Comparison of ENCODE assay signal across 10 cellular contexts in the genomic region with DNA sequence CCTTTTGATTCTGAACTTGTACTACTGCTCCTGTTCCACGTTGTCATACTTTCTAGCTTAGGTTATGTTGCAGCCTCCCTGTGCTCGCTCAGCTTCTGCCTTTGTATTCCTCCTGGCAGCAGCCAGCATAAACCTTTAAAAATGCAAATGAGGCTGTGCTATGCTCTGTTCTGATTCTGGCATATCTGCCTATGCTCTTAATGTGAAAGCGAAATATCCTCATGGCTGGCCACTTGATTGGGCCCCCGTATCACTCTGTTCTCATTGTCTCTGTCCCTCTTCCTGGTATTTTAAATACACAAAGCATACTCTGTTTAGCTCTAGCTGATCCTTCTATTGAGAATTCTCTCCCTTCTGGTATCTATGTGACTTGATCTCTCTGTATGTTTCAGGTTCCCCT.
DNase-seq lines count a peak whose midpoint lies in the region; ATAC-seq and TF ChIP-seq lines count a peak whose summit lies in the region.
"Had no signal": no experiment of that assay in that cellular context is flagged by ENCODE, and none has a peak within 500 bp of the region (broad histone marks: within the 10 kb centered on the region; RNA-seq: fewer than 3 reads in every experiment).

No MANE protein-coding gene starts in this region.

- no peaks in the 10 kb centered on the region for H3K27me3 Mint-ChIP-seq in activated CD8-positive, alpha-beta T cell treated with anti-CD3 and anti-CD28 coated beads, Interleukin-2, amount 10 ng/mL, durations not matched to agents 7 days and 5 days (ENCODE audit: low read depth)
- peaks cover under 1% of the 10 kb centered on the region for H3K27me3 Mint-ChIP-seq in nephron (ENCODE audit: low read depth)

- peaks cover 8% of the 10 kb centered on the region for H3K4me1 ChIP-seq in HAP-1

- in situ Hi-C loops in HAP-1 (cut with MboI; ENCODE audit: low sequenced_read_pairs): loop anchor here (10.0 kb wide), 1 partner anchor 1170 kb away; no protein-coding TSS in a partner anchor

- CTCF ChIA-PET in activated CD8-positive, alpha-beta T cell treated with anti-CD3 and anti-CD28 coated beads, Interleukin-2, amount 10 ng/mL, durations not matched to agents 7 days and 5 days (lab: Charles Lee): no interaction called here

- DNase-seq in HAP-1 (ENCODE audit: low spot score in 2 of 2): peak; percentile 70 to 89
- DNase-seq in activated CD8-positive, alpha-beta T cell treated with anti-CD3 and anti-CD28 coated beads, Interleukin-2, amount 10 ng/mL, durations not matched to agents 7 days and 5 days: no peak
- no peak for DNase-seq in activated effector memory CD4-positive, alpha-beta T cell treated with Interleukin-2 at 50 U/mL for 16 hours
- DNase-seq: activated gamma-delta T cell, sigmoid colon had no signal

- H3K9me3 Mint-ChIP-seq in activated CD8-positive, alpha-beta T cell treated with anti-CD3 and anti-CD28 coated beads, Interleukin-2, amount 10 ng/mL, durations not matched to agents 7 days and 5 days (ENCODE audit: insufficient read depth): no peaks in the 10 kb centered on the region
- H3K9me3 Mint-ChIP-seq in nephron: no peaks in the 10 kb centered on the region

- H3K4me1 Mint-ChIP-seq in activated CD8-positive, alpha-beta T cell treated with anti-CD3 and anti-CD28 coated beads, Interleukin-2, amount 10 ng/mL, durations not matched to agents 7 days and 5 days (ENCODE audit: low read depth): peaks cover 71% of the 10 kb centered on the region
- H3K4me1 Mint-ChIP-seq in nephron: peaks cover 58% of the 10 kb centered on the region

- ATAC-seq in GM18868 (IDR thresholded peaks at IDR 0.05; ENCODE audit: unreplicated experiment) (peak; percentile 40), HG02840 (IDR thresholded peaks at IDR 0.05; ENCODE audit: low FRiP score, unreplicated experiment) (no peak), GM21447 (IDR thresholded peaks at IDR 0.05; ENCODE audit: unreplicated experiment) (no peak)
- ATAC-seq in activated CD8-positive, alpha-beta T cell treated with anti-CD3 and anti-CD28 coated beads, Interleukin-2, amount 10 ng/mL, durations not matched to agents 7 days and 5 days: no peak

- no peak for TF ChIP-seq CTCF in nephron (IDR thresholded peaks at IDR 0.05; ENCODE audit: unreplicated experiment in 3 of 3)

- H3K9me3 ChIP-seq in HAP-1: no peaks in the 10 kb centered on the region
- H3K9me3 ChIP-seq: sigmoid colon had no signal

- POLR2A ChIA-PET in activated CD8-positive, alpha-beta T cell treated with anti-CD3 and anti-CD28 coated beads, Interleukin-2, amount 10 ng/mL, durations not matched to agents 7 days and 5 days (lab: Charles Lee): interaction anchor here (0.6 kb wide), 1 partner anchor 44 kb away, joined by 3 read pairs; no protein-coding TSS in a partner anchor

- no peaks in the 10 kb centered on the region for H3K36me3 ChIP-seq in HAP-1 (replicated peaks)
- H3K36me3 ChIP-seq: sigmoid colon had no signal

- H3K4me3 ChIP-seq in HAP-1: no peak overlapping the region
- H3K4me3 ChIP-seq: lung, sigmoid colon had no signal

- no peaks in the 10 kb centered on the region for H3K27me3 ChIP-seq in HAP-1 (ENCODE audit: low read depth)
- H3K27me3 ChIP-seq: sigmoid colon had no signal

- peak overlapping the region; percentile 51 for H3K27ac Mint-ChIP-seq in activated CD8-positive, alpha-beta T cell treated with anti-CD3 and anti-CD28 coated beads, Interleukin-2, amount 10 ng/mL, durations not matched to agents 7 days and 5 days
- H3K27ac Mint-ChIP-seq in nephron: peak overlapping the region in 2 of 3 experiments; percentile 23 to 56

- H3K36me3 Mint-ChIP-seq in activated CD8-positive, alpha-beta T cell treated with anti-CD3 and anti-CD28 coated beads, Interleukin-2, amount 10 ng/mL, durations not matched to agents 7 days and 5 days (ENCODE audit: low read depth): peaks cover 11% of the 10 kb centered on the region
- no peaks in the 10 kb centered on the region for H3K36me3 Mint-ChIP-seq in nephron (ENCODE audit: low read depth)

- no peak overlapping the region for H3K4me3 Mint-ChIP-seq in activated CD8-positive, alpha-beta T cell treated with anti-CD3 and anti-CD28 coated beads, Interleukin-2, amount 10 ng/mL, durations not matched to agents 7 days and 5 days
- no peak overlapping the region for H3K4me3 Mint-ChIP-seq in nephron

Comparison
In these comparisons a context has a peak if more than half of its experiments do, and no peak if none do; other contexts are left out.
1. DNase-seq: peak in HAP-1 (2 of 2); none in activated CD8-positive, alpha-beta T cell treated with anti-CD3 and anti-CD28 coated beads, Interleukin-2, amount 10 ng/mL, durations not matched to agents 7 days and 5 days (single experiment) and activated effector memory CD4-positive, alpha-beta T cell treated with Interleukin-2 at 50 U/mL for 16 hours (single experiment).